In genomic region chr3:45210308-45211038, GRCh38 we compare ENCODE assay signal across 8 cellular contexts. TPM values are rescaled to one million over a fixed set of nuclear protein-coding genes. Genes with fewer than 3 reads are reported as not detected.
DNase-seq lines count a peak whose midpoint lies in the region; ATAC-seq, FAIRE-seq and TF ChIP-seq lines count a peak whose summit lies in the region.

No MANE protein-coding gene starts in this region.

- no peak for ATAC-seq in HG02571 (IDR thresholded peaks at IDR 0.05; ENCODE audit: unreplicated experiment)
- ATAC-seq in HG03159 (IDR thresholded peaks at IDR 0.05; ENCODE audit: unreplicated experiment): no peak

- peak; percentile 80 for FAIRE-seq in GM12892 (lab: Jason Lieb, UNC)

- DNase-seq in GM12892 (ENCODE audit: insufficient read length) (peak; percentile 50), NCI-H345 treated with DMSO at 0.1 percent for 48 hours (lab: John Stamatoyannopoulos, UW; ENCODE audit: unreplicated experiment) (peak; percentile 12), dermis blood vessel endothelial cell (peak; percentile 86), lung microvascular endothelial cell (ENCODE audit: low read depth in 2 of 2) (peak; percentile 81 to 82)
- DNase-seq in activated CD4-positive, alpha-beta T cell treated with anti-CD3 and anti-CD28 coated beads, Interleukin-2, amount 50 U/mL, for 24 hours (ENCODE audit: low read depth in 1 of 2, low spot score in 1 of 2): peak; percentile 47 to 63
- peak; percentile 74 for DNase-seq in stimulated activated CD8-positive, alpha-beta memory T cell treated with anti-CD3 and anti-CD28 coated beads, Interleukin-15, amount 100 ng/mL, for 1 hour (ENCODE audit: low read depth)

- TF ChIP-seq POLR2A in GM12892 (IDR thresholded peaks at IDR 0.05; ENCODE audit: low read depth, low read length): no peak

RNA-seq across cellular contexts. Expression of gene TMEM158, which starts 15.6 kb away (rescaled TPM):
- polyA plus RNA-seq in GM12892 (2012; ENCODE audit: missing spikeins): not detected
- total RNA-seq in dermis blood vessel endothelial cell: 0.85 and 2.7 TPM in 2 replicates
- total RNA-seq in lung microvascular endothelial cell: 0.87 and 2.8 TPM in 2 replicates

Comparison
In these comparisons a context has a peak if more than half of its experiments do, and no peak if none do; other contexts are left out.
1. DNase-seq: peak in every context shown above with its lines; median percentile 86 in dermis blood vessel endothelial cell; 82 in lung microvascular endothelial cell; 74 in stimulated activated CD8-positive, alpha-beta memory T cell treated with anti-CD3 and anti-CD28 coated beads, Interleukin-15, amount 100 ng/mL, for 1 hour; 55 in activated CD4-positive, alpha-beta T cell treated with anti-CD3 and anti-CD28 coated beads, Interleukin-2, amount 50 U/mL, for 24 hours; 50 in GM12892; 12 in NCI-H345 treated with DMSO at 0.1 percent for 48 hours.